ENCODE assay signal across 2 cellular contexts in genomic region chr7:92831716-92832622, GRCh38.
TF ChIP-seq lines count a peak whose summit lies in the region.

No MANE protein-coding gene starts in this region.

TF ChIP-seq in GM12878, 131 proteins besides CTCF, POLR2A, EP300 and RAD21 (continued from another document):
- TF ChIP-seq IKZF1 (conservative IDR thresholded peaks at IDR 0.05) (peak; percentile 17), MEF2A (IDR thresholded peaks at IDR 0.05; ENCODE audit: insufficient read depth, low read depth, low read length) (0 out of 2 replicates have a peak, but pooled peaks have one; percentile 13), KDM1A (IDR thresholded peaks at IDR 0.05; ENCODE audit: borderline replicate concordance) (no peak), DPF2 (IDR thresholded peaks at IDR 0.05) (no peak), HDAC2 (IDR thresholded peaks at IDR 0.05) (no peak), HCFC1 (IDR thresholded peaks at IDR 0.05; ENCODE audit: low read length) (no peak), EED (IDR thresholded peaks at IDR 0.05; ENCODE audit: low read depth) (peak; percentile 50; the same call in 1 of the 2 replicates), FOS (IDR thresholded peaks at IDR 0.05; ENCODE audit: borderline replicate concordance, extremely low read depth, insufficient read length) (no peak), POLR2AphosphoS5 (IDR thresholded peaks at IDR 0.05; ENCODE audit: low read length) (peak; percentile 52; the same call in 1 of the 2 replicates)
- TF ChIP-seq, protein P1, sequence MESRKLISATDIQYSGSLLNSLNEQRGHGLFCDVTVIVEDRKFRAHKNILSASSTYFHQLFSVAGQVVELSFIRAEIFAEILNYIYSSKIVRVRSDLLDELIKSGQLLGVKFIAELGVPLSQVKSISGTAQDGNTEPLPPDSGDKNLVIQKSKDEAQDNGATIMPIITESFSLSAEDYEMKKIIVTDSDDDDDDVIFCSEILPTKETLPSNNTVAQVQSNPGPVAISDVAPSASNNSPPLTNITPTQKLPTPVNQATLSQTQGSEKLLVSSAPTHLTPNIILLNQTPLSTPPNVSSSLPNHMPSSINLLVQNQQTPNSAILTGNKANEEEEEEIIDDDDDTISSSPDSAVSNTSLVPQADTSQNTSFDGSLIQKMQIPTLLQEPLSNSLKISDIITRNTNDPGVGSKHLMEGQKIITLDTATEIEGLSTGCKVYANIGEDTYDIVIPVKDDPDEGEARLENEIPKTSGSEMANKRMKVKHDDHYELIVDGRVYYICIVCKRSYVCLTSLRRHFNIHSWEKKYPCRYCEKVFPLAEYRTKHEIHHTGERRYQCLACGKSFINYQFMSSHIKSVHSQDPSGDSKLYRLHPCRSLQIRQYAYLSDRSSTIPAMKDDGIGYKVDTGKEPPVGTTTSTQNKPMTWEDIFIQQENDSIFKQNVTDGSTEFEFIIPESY (IDR thresholded peaks at IDR 0.05) = no peak
- TF ChIP-seq, protein P2, sequence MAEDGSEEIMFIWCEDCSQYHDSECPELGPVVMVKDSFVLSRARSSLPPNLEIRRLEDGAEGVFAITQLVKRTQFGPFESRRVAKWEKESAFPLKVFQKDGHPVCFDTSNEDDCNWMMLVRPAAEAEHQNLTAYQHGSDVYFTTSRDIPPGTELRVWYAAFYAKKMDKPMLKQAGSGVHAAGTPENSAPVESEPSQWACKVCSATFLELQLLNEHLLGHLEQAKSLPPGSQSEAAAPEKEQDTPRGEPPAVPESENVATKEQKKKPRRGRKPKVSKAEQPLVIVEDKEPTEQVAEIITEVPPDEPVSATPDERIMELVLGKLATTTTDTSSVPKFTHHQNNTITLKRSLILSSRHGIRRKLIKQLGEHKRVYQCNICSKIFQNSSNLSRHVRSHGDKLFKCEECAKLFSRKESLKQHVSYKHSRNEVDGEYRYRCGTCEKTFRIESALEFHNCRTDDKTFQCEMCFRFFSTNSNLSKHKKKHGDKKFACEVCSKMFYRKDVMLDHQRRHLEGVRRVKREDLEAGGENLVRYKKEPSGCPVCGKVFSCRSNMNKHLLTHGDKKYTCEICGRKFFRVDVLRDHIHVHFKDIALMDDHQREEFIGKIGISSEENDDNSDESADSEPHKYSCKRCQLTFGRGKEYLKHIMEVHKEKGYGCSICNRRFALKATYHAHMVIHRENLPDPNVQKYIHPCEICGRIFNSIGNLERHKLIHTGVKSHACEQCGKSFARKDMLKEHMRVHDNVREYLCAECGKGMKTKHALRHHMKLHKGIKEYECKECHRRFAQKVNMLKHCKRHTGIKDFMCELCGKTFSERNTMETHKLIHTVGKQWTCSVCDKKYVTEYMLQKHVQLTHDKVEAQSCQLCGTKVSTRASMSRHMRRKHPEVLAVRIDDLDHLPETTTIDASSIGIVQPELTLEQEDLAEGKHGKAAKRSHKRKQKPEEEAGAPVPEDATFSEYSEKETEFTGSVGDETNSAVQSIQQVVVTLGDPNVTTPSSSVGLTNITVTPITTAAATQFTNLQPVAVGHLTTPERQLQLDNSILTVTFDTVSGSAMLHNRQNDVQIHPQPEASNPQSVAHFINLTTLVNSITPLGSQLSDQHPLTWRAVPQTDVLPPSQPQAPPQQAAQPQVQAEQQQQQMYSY (CRISPR knock-in tag; IDR thresholded peaks at IDR 0.05) = no peak
- TF ChIP-seq, protein P3, sequence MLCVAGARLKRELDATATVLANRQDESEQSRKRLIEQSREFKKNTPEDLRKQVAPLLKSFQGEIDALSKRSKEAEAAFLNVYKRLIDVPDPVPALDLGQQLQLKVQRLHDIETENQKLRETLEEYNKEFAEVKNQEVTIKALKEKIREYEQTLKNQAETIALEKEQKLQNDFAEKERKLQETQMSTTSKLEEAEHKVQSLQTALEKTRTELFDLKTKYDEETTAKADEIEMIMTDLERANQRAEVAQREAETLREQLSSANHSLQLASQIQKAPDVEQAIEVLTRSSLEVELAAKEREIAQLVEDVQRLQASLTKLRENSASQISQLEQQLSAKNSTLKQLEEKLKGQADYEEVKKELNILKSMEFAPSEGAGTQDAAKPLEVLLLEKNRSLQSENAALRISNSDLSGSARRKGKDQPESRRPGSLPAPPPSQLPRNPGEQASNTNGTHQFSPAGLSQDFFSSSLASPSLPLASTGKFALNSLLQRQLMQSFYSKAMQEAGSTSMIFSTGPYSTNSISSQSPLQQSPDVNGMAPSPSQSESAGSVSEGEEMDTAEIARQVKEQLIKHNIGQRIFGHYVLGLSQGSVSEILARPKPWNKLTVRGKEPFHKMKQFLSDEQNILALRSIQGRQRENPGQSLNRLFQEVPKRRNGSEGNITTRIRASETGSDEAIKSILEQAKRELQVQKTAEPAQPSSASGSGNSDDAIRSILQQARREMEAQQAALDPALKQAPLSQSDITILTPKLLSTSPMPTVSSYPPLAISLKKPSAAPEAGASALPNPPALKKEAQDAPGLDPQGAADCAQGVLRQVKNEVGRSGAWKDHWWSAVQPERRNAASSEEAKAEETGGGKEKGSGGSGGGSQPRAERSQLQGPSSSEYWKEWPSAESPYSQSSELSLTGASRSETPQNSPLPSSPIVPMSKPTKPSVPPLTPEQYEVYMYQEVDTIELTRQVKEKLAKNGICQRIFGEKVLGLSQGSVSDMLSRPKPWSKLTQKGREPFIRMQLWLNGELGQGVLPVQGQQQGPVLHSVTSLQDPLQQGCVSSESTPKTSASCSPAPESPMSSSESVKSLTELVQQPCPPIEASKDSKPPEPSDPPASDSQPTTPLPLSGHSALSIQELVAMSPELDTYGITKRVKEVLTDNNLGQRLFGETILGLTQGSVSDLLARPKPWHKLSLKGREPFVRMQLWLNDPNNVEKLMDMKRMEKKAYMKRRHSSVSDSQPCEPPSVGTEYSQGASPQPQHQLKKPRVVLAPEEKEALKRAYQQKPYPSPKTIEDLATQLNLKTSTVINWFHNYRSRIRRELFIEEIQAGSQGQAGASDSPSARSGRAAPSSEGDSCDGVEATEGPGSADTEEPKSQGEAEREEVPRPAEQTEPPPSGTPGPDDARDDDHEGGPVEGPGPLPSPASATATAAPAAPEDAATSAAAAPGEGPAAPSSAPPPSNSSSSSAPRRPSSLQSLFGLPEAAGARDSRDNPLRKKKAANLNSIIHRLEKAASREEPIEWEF (IDR thresholded peaks at IDR 0.05; ENCODE audit: insufficient replicate concordance, low read depth, low read length) = no peak
TF ChIP-seq in GM12878: peak in this region for 14.

TF ChIP-seq in HepG2, 621 proteins besides CTCF, POLR2A, EP300 and RAD21 (continued from another document and continues in another):
- TF ChIP-seq FOXP1 (IDR thresholded peaks at IDR 0.05) (no peak), FOXP1 (CRISPR knock-in tag; IDR thresholded peaks at IDR 0.05) (peak; percentile 21; the same call in 1 of the 2 replicates), LBX2 (CRISPR knock-in tag; IDR thresholded peaks at IDR 0.05; ENCODE audit: borderline replicate concordance) (no peak), XBP1 (CRISPR knock-in tag; IDR thresholded peaks at IDR 0.05) (no peak), MEIS1 (CRISPR knock-in tag; IDR thresholded peaks at IDR 0.05; ENCODE audit: borderline replicate concordance) (no peak), FOXA3 (CRISPR knock-in tag; IDR thresholded peaks at IDR 0.05) (peak; percentile 44), ZFP62 (CRISPR knock-in tag; IDR thresholded peaks at IDR 0.05) (no peak), ZMYM3 (CRISPR knock-in tag; IDR thresholded peaks at IDR 0.05) (no peak), SIN3B (IDR thresholded peaks at IDR 0.05; ENCODE audit: low read length) (no peak), DRAP1 (CRISPR knock-in tag; IDR thresholded peaks at IDR 0.05) (no peak), ZNF3 (CRISPR knock-in tag; IDR thresholded peaks at IDR 0.05) (no peak), ZBTB1 (CRISPR knock-in tag; IDR thresholded peaks at IDR 0.05; ENCODE audit: borderline replicate concordance) (no peak), CREB3 (CRISPR knock-in tag; IDR thresholded peaks at IDR 0.05) (no peak), SMARCE1 (IDR thresholded peaks at IDR 0.05; ENCODE audit: borderline replicate concordance) (no peak), ZNF841 (CRISPR knock-in tag; IDR thresholded peaks at IDR 0.05; ENCODE audit: borderline replicate concordance) (no peak), RBFOX2 (IDR thresholded peaks at IDR 0.05; ENCODE audit: low read depth, low read length) (no peak), ZNF672 (CRISPR knock-in tag; IDR thresholded peaks at IDR 0.05) (no peak), ZNF746 (CRISPR knock-in tag; IDR thresholded peaks at IDR 0.05) (no peak), KDM5A (IDR thresholded peaks at IDR 0.05; ENCODE audit: borderline replicate concordance, low read length) (no peak), ZNF235 (CRISPR knock-in tag; IDR thresholded peaks at IDR 0.05; ENCODE audit: borderline replicate concordance) (no peak), ZNF678 (CRISPR knock-in tag; IDR thresholded peaks at IDR 0.05) (no peak), TOPORS (CRISPR knock-in tag; IDR thresholded peaks at IDR 0.05) (no peak)
- TF ChIP-seq, protein P4, sequence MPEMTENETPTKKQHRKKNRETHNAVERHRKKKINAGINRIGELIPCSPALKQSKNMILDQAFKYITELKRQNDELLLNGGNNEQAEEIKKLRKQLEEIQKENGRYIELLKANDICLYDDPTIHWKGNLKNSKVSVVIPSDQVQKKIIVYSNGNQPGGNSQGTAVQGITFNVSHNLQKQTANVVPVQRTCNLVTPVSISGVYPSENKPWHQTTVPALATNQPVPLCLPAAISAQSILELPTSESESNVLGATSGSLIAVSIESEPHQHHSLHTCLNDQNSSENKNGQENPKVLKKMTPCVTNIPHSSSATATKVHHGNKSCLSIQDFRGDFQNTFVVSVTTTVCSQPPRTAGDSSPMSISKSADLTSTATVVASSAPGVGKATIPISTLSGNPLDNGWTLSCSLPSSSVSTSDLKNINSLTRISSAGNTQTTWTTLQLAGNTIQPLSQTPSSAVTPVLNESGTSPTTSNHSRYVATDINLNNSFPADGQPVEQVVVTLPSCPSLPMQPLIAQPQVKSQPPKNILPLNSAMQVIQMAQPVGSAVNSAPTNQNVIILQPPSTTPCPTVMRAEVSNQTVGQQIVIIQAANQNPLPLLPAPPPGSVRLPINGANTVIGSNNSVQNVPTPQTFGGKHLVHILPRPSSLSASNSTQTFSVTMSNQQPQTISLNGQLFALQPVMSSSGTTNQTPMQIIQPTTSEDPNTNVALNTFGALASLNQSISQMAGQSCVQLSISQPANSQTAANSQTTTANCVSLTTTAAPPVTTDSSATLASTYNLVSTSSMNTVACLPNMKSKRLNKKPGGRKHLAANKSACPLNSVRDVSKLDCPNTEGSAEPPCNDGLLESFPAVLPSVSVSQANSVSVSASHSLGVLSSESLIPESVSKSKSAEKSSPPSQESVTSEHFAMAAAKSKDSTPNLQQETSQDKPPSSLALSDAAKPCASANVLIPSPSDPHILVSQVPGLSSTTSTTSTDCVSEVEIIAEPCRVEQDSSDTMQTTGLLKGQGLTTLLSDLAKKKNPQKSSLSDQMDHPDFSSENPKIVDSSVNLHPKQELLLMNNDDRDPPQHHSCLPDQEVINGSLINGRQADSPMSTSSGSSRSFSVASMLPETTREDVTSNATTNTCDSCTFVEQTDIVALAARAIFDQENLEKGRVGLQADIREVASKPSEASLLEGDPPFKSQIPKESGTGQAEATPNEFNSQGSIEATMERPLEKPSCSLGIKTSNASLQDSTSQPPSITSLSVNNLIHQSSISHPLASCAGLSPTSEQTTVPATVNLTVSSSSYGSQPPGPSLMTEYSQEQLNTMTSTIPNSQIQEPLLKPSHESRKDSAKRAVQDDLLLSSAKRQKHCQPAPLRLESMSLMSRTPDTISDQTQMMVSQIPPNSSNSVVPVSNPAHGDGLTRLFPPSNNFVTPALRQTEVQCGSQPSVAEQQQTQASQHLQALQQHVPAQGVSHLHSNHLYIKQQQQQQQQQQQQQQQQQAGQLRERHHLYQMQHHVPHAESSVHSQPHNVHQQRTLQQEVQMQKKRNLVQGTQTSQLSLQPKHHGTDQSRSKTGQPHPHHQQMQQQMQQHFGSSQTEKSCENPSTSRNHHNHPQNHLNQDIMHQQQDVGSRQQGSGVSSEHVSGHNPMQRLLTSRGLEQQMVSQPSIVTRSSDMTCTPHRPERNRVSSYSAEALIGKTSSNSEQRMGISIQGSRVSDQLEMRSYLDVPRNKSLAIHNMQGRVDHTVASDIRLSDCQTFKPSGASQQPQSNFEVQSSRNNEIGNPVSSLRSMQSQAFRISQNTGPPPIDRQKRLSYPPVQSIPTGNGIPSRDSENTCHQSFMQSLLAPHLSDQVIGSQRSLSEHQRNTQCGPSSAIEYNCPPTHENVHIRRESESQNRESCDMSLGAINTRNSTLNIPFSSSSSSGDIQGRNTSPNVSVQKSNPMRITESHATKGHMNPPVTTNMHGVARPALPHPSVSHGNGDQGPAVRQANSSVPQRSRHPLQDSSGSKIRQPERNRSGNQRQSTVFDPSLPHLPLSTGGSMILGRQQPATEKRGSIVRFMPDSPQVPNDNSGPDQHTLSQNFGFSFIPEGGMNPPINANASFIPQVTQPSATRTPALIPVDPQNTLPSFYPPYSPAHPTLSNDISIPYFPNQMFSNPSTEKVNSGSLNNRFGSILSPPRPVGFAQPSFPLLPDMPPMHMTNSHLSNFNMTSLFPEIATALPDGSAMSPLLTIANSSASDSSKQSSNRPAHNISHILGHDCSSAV (CRISPR knock-in tag; IDR thresholded peaks at IDR 0.05; ENCODE audit: borderline replicate concordance) = no peak
- TF ChIP-seq, protein P5, sequence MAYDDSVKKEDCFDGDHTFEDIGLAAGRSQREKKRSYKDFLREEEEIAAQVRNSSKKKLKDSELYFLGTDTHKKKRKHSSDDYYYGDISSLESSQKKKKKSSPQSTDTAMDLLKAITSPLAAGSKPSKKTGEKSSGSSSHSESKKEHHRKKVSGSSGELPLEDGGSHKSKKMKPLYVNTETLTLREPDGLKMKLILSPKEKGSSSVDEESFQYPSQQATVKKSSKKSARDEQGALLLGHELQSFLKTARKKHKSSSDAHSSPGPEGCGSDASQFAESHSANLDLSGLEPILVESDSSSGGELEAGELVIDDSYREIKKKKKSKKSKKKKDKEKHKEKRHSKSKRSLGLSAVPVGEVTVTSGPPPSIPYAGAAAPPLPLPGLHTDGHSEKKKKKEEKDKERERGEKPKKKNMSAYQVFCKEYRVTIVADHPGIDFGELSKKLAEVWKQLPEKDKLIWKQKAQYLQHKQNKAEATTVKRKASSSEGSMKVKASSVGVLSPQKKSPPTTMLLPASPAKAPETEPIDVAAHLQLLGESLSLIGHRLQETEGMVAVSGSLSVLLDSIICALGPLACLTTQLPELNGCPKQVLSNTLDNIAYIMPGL (CRISPR knock-in tag; IDR thresholded peaks at IDR 0.05; ENCODE audit: borderline replicate concordance in 1 of 2, low read depth in 1 of 2) = no peak
- TF ChIP-seq, protein P6, sequence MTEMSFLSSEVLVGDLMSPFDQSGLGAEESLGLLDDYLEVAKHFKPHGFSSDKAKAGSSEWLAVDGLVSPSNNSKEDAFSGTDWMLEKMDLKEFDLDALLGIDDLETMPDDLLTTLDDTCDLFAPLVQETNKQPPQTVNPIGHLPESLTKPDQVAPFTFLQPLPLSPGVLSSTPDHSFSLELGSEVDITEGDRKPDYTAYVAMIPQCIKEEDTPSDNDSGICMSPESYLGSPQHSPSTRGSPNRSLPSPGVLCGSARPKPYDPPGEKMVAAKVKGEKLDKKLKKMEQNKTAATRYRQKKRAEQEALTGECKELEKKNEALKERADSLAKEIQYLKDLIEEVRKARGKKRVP (CRISPR knock-in tag; IDR thresholded peaks at IDR 0.05) = 0 out of 4 replicates have a peak, but pooled peaks of 1 of the 2 experiments have one; percentile 0
